Comparison of ENCODE assay signal across 13 cellular contexts in genomic region chr1:15953294-15953771, GRCh38. TPM values are rescaled to one million over a fixed set of nuclear protein-coding genes. Genes with fewer than 3 reads are reported as not detected.
A peak's percentile ranks its signal among the peaks of the same experiment; 100 is the strongest.
DNase-seq lines count a peak whose midpoint lies in the region; ATAC-seq, FAIRE-seq and TF ChIP-seq lines count a peak whose summit lies in the region.
"Had no signal": no experiment of that assay in that cellular context is flagged by ENCODE, and none has a peak within 500 bp of the region (broad histone marks: within the 10 kb centered on the region; RNA-seq: fewer than 3 reads in every experiment).

No MANE protein-coding gene starts in this region.

- H3K9me1 ChIP-seq in keratinocyte (ENCODE audit: control insufficient read depth, extremely low read depth, insufficient read depth, low read length): peaks cover 2% of the 10 kb centered on the region

- H3K4me1 ChIP-seq in keratinocyte (ENCODE audit: control insufficient read depth, extremely low read depth, insufficient read depth, low read length): peaks cover 72% of the 10 kb centered on the region
- peaks cover 46% of the 10 kb centered on the region for H3K4me1 ChIP-seq in effector memory CD4-positive, alpha-beta T cell (ENCODE audit: control insufficient read depth, insufficient read depth, low read length, poor library complexity, severe bottlenecking)

- no peaks in the 10 kb centered on the region for H3K9me3 Mint-ChIP-seq in activated naive CD4-positive, alpha-beta T cell treated with anti-CD3 and anti-CD28 coated beads, Interleukin-2, amount 50 U/mL, for 24 hours
- H3K9me3 Mint-ChIP-seq in activated naive CD8-positive, alpha-beta T cell treated with anti-CD3 and anti-CD28 coated beads for 36 hours: no peaks in the 10 kb centered on the region
- no peaks in the 10 kb centered on the region for H3K9me3 Mint-ChIP-seq in type B pancreatic cell
- H3K9me3 Mint-ChIP-seq: CD4-positive, CD25-positive, alpha-beta regulatory T cell; neural crest cell had no signal

- H3K36me3 ChIP-seq in keratinocyte (ENCODE audit: control insufficient read depth in 2 of 2, extremely low read depth in 1 of 2, insufficient read depth in 2 of 2, low read length in 2 of 2): peaks cover 0 to 13% of the 10 kb centered on the region in 2 experiments
- no peaks in the 10 kb centered on the region for H3K36me3 ChIP-seq in effector memory CD4-positive, alpha-beta T cell (ENCODE audit: control insufficient read depth, insufficient read depth, low read length)

- H3K79me2 ChIP-seq in keratinocyte (ENCODE audit: control insufficient read depth, insufficient read depth, low read length): peaks cover 42% of the 10 kb centered on the region

- DNase-seq in activated naive CD4-positive, alpha-beta T cell treated with anti-CD3 and anti-CD28 coated beads, Interleukin-2, amount 50 U/mL, for 16 hours: no peak
- no peak for DNase-seq in activated naive CD8-positive, alpha-beta T cell treated with anti-CD3 and anti-CD28 coated beads for 36 hours
- DNase-seq in keratinocyte (ENCODE audit: low read depth, low spot score) (no peak), type B pancreatic cell (ENCODE audit: extremely low spot score, unreplicated experiment) (no peak)
- no peak for DNase-seq in effector memory CD4-positive, alpha-beta T cell
- no peak for DNase-seq in stimulated activated CD4-positive, alpha-beta T cell treated with anti-CD3 and anti-CD28 coated beads, Interleukin-1b, Interleukin-23, amount 100 ng/mL, for 48 hours
- DNase-seq: activated effector memory CD4-positive, alpha-beta T cell treated with Interleukin-2 at 50 U/mL for 16 hours; CD4-positive, CD25-positive, alpha-beta regulatory T cell had no signal

- H4K20me1 ChIP-seq in keratinocyte (ENCODE audit: control insufficient read depth, extremely low read depth, insufficient read depth, low read length): no peaks in the 10 kb centered on the region

- H3K36me3 Mint-ChIP-seq in activated naive CD4-positive, alpha-beta T cell treated with anti-CD3 and anti-CD28 coated beads, Interleukin-2, amount 50 U/mL, for 24 hours: peaks cover 17% of the 10 kb centered on the region
- H3K36me3 Mint-ChIP-seq in activated naive CD8-positive, alpha-beta T cell treated with anti-CD3 and anti-CD28 coated beads for 36 hours: peaks cover 77% of the 10 kb centered on the region
- H3K36me3 Mint-ChIP-seq in type B pancreatic cell: peaks cover 11% of the 10 kb centered on the region

- no peak for TF ChIP-seq CTCF in keratinocyte (optimal IDR thresholded peaks at IDR 0.05 in 1 of 3, IDR thresholded peaks at IDR 0.05 in 1 of 3, conservative IDR thresholded peaks at IDR 0.05 in 1 of 3; ENCODE audit: extremely low read depth in 1 of 3, insufficient read depth in 2 of 3, low read length in 3 of 3)
- no peak for TF ChIP-seq CTCF in type B pancreatic cell (conservative IDR thresholded peaks at IDR 0.05)

- H3K4me2 ChIP-seq in keratinocyte (ENCODE audit: control insufficient read depth, extremely low read depth, insufficient read depth, low read depth, low read length): peak overlapping the region; percentile 82

- H3K4me3 Mint-ChIP-seq in activated naive CD4-positive, alpha-beta T cell treated with anti-CD3 and anti-CD28 coated beads, Interleukin-2, amount 50 U/mL, for 24 hours: peak overlapping the region; percentile 15
- H3K4me3 Mint-ChIP-seq in activated naive CD8-positive, alpha-beta T cell treated with anti-CD3 and anti-CD28 coated beads for 36 hours: no peak overlapping the region
- H3K4me3 Mint-ChIP-seq in type B pancreatic cell: no peak overlapping the region
- H3K4me3 Mint-ChIP-seq: CD4-positive, CD25-positive, alpha-beta regulatory T cell; neural crest cell had no signal

- peak overlapping the region; percentile 98 for H3K27ac ChIP-seq in keratinocyte (ENCODE audit: control insufficient read depth, insufficient read depth, low read length)
- H3K27ac ChIP-seq in effector memory CD4-positive, alpha-beta T cell (ENCODE audit: insufficient read depth, low read length, poor library complexity, severe bottlenecking): no peak overlapping the region

- H3K4me3 ChIP-seq in keratinocyte (ENCODE audit: control insufficient read depth in 2 of 3, extremely low read depth in 1 of 3, insufficient read depth in 2 of 3, low read depth in 1 of 3, low read length in 3 of 3): no peak overlapping the region
- no peak overlapping the region for H3K4me3 ChIP-seq in effector memory CD4-positive, alpha-beta T cell (ENCODE audit: insufficient read depth, low read depth, low read length, poor library complexity, severe bottlenecking)

- peak overlapping the region; percentile 2 for H2AFZ ChIP-seq in keratinocyte (ENCODE audit: control insufficient read depth, low read length)

- H3K9ac ChIP-seq in keratinocyte (ENCODE audit: control insufficient read depth, extremely low read depth, insufficient read depth, low read length): peak overlapping the region; percentile 67

- no peaks in the 10 kb centered on the region for H3K27me3 Mint-ChIP-seq in activated naive CD4-positive, alpha-beta T cell treated with anti-CD3 and anti-CD28 coated beads, Interleukin-2, amount 50 U/mL, for 24 hours
- H3K27me3 Mint-ChIP-seq in activated naive CD8-positive, alpha-beta T cell treated with anti-CD3 and anti-CD28 coated beads for 36 hours: no peaks in the 10 kb centered on the region
- no peaks in the 10 kb centered on the region for H3K27me3 Mint-ChIP-seq in type B pancreatic cell
- H3K27me3 Mint-ChIP-seq: CD4-positive, CD25-positive, alpha-beta regulatory T cell had no signal

- dilution Hi-C loops in keratinocyte (cut with MboI; ENCODE audit: extremely low pct_ligation_motif_present, low sequenced_read_pairs): no loop called here

- FAIRE-seq in keratinocyte (lab: Jason Lieb, UNC): peak; percentile 48

- H3K27me3 ChIP-seq in keratinocyte (ENCODE audit: control insufficient read depth, extremely low read depth, insufficient read depth, low read length): no peaks in the 10 kb centered on the region
- H3K27me3 ChIP-seq in effector memory CD4-positive, alpha-beta T cell (replicated peaks; ENCODE audit: control insufficient read depth, insufficient read depth, low read length, poor library complexity, severe bottlenecking): no peaks in the 10 kb centered on the region

- H3K9me3 ChIP-seq in keratinocyte (ENCODE audit: control insufficient read depth, low read depth, low read length): no peaks in the 10 kb centered on the region
- H3K9me3 ChIP-seq in effector memory CD4-positive, alpha-beta T cell (ENCODE audit: control insufficient read depth, low read length): no peaks in the 10 kb centered on the region

- ATAC-seq in GM18870 (IDR thresholded peaks at IDR 0.05; ENCODE audit: unreplicated experiment): no peak

- peaks cover 95% of the 10 kb centered on the region for H3K4me1 Mint-ChIP-seq in activated naive CD4-positive, alpha-beta T cell treated with anti-CD3 and anti-CD28 coated beads, Interleukin-2, amount 50 U/mL, for 24 hours
- peaks cover 92% of the 10 kb centered on the region for H3K4me1 Mint-ChIP-seq in activated naive CD8-positive, alpha-beta T cell treated with anti-CD3 and anti-CD28 coated beads for 36 hours
- H3K4me1 Mint-ChIP-seq in type B pancreatic cell (ENCODE audit: unreplicated experiment): peaks cover 53% of the 10 kb centered on the region

- H3K27ac Mint-ChIP-seq in activated naive CD4-positive, alpha-beta T cell treated with anti-CD3 and anti-CD28 coated beads, Interleukin-2, amount 50 U/mL, for 24 hours: peak overlapping the region; percentile 68
- peak overlapping the region; percentile 69 for H3K27ac Mint-ChIP-seq in activated naive CD8-positive, alpha-beta T cell treated with anti-CD3 and anti-CD28 coated beads for 36 hours
- peak overlapping the region; percentile 69 for H3K27ac Mint-ChIP-seq in type B pancreatic cell

RNA-seq across cellular contexts. Expression of gene ZBTB17, which starts 22.6 kb away (rescaled TPM):
- 10 to 100 TPM; 52.3 to 56.1 TPM for total RNA-seq in activated naive CD8-positive, alpha-beta T cell treated with anti-CD3 and anti-CD28 coated beads for 36 hours
- polyA plus RNA-seq in keratinocyte: 18.4 to 46.0 TPM (median 19.7 TPM) in 3 replicates
- polyA plus RNA-seq in keratinocyte (2011; ENCODE audit: low read depth): 19.9 TPM
- polyA plus RNA-seq in keratinocyte (2011; cell fraction: cytosol; rRNA removed): 14.4 and 22.8 TPM in 2 replicates
- polyA plus RNA-seq in keratinocyte (2011; cell fraction: nucleus; rRNA removed): 54.4 and 73.4 TPM in 2 replicates
- 17.7 and 30.4 TPM in 2 replicates for polyA plus RNA-seq in keratinocyte (2012; ENCODE audit: low replicate concordance)
- polyA minus RNA-seq in keratinocyte: 30.1 to 46.5 TPM (median 44.2 TPM) in 3 replicates
- 45.1 TPM for polyA minus RNA-seq in keratinocyte (2011; cell fraction: cytosol; rRNA and poly(A)+ RNA removed)
- polyA minus RNA-seq in keratinocyte (2011; cell fraction: nucleus; rRNA and poly(A)+ RNA removed): 27.1 and 27.3 TPM in 2 replicates
- total RNA-seq in type B pancreatic cell (ENCODE audit: low replicate concordance): 27.8 and 42.2 TPM in 2 replicates

RNA-seq across cellular contexts. Expression of gene SRARP, which starts 50.7 kb away (rescaled TPM):
- not detected for total RNA-seq in activated naive CD8-positive, alpha-beta T cell treated with anti-CD3 and anti-CD28 coated beads for 36 hours
- polyA plus RNA-seq in keratinocyte: not detected in 3 replicates
- polyA plus RNA-seq in keratinocyte (2011; ENCODE audit: low read depth): not detected
- not detected in 2 replicates for polyA plus RNA-seq in keratinocyte (2011; cell fraction: cytosol; rRNA removed)
- not detected in 2 replicates for polyA plus RNA-seq in keratinocyte (2011; cell fraction: nucleus; rRNA removed)
- not detected in 2 replicates for polyA plus RNA-seq in keratinocyte (2012; ENCODE audit: low replicate concordance)
- 0.06 to 0.13 TPM in 2 of 3 replicates, not detected in the other for polyA minus RNA-seq in keratinocyte
- not detected for polyA minus RNA-seq in keratinocyte (2011; cell fraction: cytosol; rRNA and poly(A)+ RNA removed)
- polyA minus RNA-seq in keratinocyte (2011; cell fraction: nucleus; rRNA and poly(A)+ RNA removed): not detected in 2 replicates
- total RNA-seq in type B pancreatic cell (ENCODE audit: low replicate concordance): not detected in 2 replicates
- total RNA-seq: CD4-positive, CD25-positive, alpha-beta regulatory T cell; H4; neural crest cell; T-helper 1 cell treated with Interleukin-12 subunit alpha and Interleukin-12 subunit beta and Interleukin-4 antibody, amounts not matched to agents 30 ng/mL and 1 ng/mL, for 36 hours had no signal
- polyA plus RNA-seq: CD4-positive, CD25-positive, alpha-beta regulatory T cell had no signal
